ENCODE assay signal across 14 cellular contexts in the genomic region with DNA sequence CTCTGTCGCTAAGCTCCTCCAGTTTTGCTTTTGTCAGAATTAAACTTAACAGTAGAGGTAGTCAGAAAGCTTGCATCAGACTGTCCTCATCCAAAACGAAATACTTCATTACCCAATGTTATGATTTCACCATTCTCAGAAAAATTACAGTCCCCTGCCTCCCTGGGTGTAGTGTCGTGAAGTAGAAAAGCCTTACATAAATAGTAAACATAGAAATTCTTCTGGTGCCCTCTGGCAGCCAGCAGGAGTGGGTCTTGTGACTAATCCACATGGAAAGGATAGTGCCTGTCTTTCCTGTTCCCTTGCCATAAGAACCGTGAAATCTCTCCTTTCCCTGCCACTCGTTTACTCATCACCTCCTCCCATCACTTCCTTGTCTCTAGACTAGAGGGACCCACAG.
DNase-seq lines count a peak whose midpoint lies in the region; ATAC-seq, FAIRE-seq and TF ChIP-seq lines count a peak whose summit lies in the region.
"Had no signal": no experiment of that assay in that cellular context is flagged by ENCODE, and none has a peak within 500 bp of the region (broad histone marks: within the 10 kb centered on the region; RNA-seq: fewer than 3 reads in every experiment).

No MANE protein-coding gene starts in this region.

- no peak overlapping the region for H2AFZ ChIP-seq in astrocyte (ENCODE audit: low read depth, low read length)
- H2AFZ ChIP-seq: parathyroid adenoma had no signal

- no peaks in the 10 kb centered on the region for H4K20me1 ChIP-seq in astrocyte (ENCODE audit: insufficient read depth, low read length)

- TF ChIP-seq CTCF in AG04450 (IDR thresholded peaks at IDR 0.05; ENCODE audit: low read depth, low read length) (no peak), astrocyte (IDR thresholded peaks at IDR 0.05; ENCODE audit: insufficient read depth, low read depth, low read length) (no peak), lower lobe of right lung (IDR thresholded peaks at IDR 0.05) (no peak), WERI-Rb-1 (IDR thresholded peaks at IDR 0.05; ENCODE audit: low read depth, low read length) (no peak)
- no peak for TF ChIP-seq CTCF in CD4-positive, alpha-beta T cell (IDR thresholded peaks at IDR 0.05)

- H3K4me2 ChIP-seq in astrocyte (ENCODE audit: low read length), result peak overlapping the region; percentile 23

- intact Hi-C loops in lower lobe of right lung (cut with DNase I), result no loop called here
- intact Hi-C loops in CD4-positive, alpha-beta T cell (cut with DNase I, micrococcal nuclease), result no loop called here

- no peak for FAIRE-seq in astrocyte (lab: Jason Lieb, UNC)
- FAIRE-seq: GM12878 had no signal

- DNase-seq in AG04450 (ENCODE audit: low read depth, low spot score) (peak; percentile 43), HPDE6-E6E7 (ENCODE audit: extremely low spot score) (peak; percentile 22), astrocyte (ENCODE audit: low read depth) (peak; percentile 23), lower lobe of right lung (no peak), WERI-Rb-1 (no peak)
- DNase-seq in CD4-positive, alpha-beta T cell, result no peak
- DNase-seq: activated CD4-positive, CD25-positive, alpha-beta regulatory T cell treated with anti-CD3 and anti-CD28 coated beads, Interleukin-2, amount 50 U/mL, for 72 hours; activated naive CD4-positive, alpha-beta T cell; islet precursor cell had no signal

- POLR2A ChIA-PET in AG04450 (lab: Yijun Ruan, JAX), result no interaction called here
- POLR2A ChIA-PET in CD4-positive, alpha-beta T cell (lab: Charles Lee), result no interaction called here

- H3K9me3 Mint-ChIP-seq in astrocyte (ENCODE audit: unreplicated experiment), result no peaks in the 10 kb centered on the region
- peaks cover 2% of the 10 kb centered on the region for H3K9me3 Mint-ChIP-seq in CD4-positive, alpha-beta T cell
- no peaks in the 10 kb centered on the region for H3K9me3 Mint-ChIP-seq in activated T-helper 17 cell treated with anti-CD3 and anti-CD28 coated beads, Interleukin-2, amount 50 U/mL, for 72 hours

- no peaks in the 10 kb centered on the region for H3K9me3 ChIP-seq in AG04450 (ENCODE audit: control insufficient read depth, insufficient read depth, low read length)
- H3K9me3 ChIP-seq in astrocyte (ENCODE audit: insufficient read depth, low read depth, low read length), result no peaks in the 10 kb centered on the region
- no peaks in the 10 kb centered on the region for H3K9me3 ChIP-seq in lower lobe of right lung
- no peaks in the 10 kb centered on the region for H3K9me3 ChIP-seq in CD4-positive, alpha-beta T cell (ENCODE audit: control insufficient read depth, low read length)
- no peaks in the 10 kb centered on the region for H3K9me3 ChIP-seq in WERI-Rb-1 (ENCODE audit: severe bottlenecking)

- H3K4me1 ChIP-seq in astrocyte (ENCODE audit: insufficient read depth, low read length) (peaks cover 11% of the 10 kb centered on the region), lower lobe of right lung (peaks cover 15% of the 10 kb centered on the region)
- H3K4me1 ChIP-seq: parathyroid adenoma had no signal

- H3K36me3 Mint-ChIP-seq in astrocyte (ENCODE audit: low read depth, unreplicated experiment), result peaks cover 4% of the 10 kb centered on the region
- peaks cover 4% of the 10 kb centered on the region for H3K36me3 Mint-ChIP-seq in CD4-positive, alpha-beta T cell (ENCODE audit: low read depth)
- peaks cover 6% of the 10 kb centered on the region for H3K36me3 Mint-ChIP-seq in activated T-helper 17 cell treated with anti-CD3 and anti-CD28 coated beads, Interleukin-2, amount 50 U/mL, for 72 hours (ENCODE audit: low read depth)

- H3K4me1 Mint-ChIP-seq in astrocyte (ENCODE audit: low read depth, unreplicated experiment), result peaks cover 23% of the 10 kb centered on the region
- no peaks in the 10 kb centered on the region for H3K4me1 Mint-ChIP-seq in CD4-positive, alpha-beta T cell (ENCODE audit: low read depth)
- H3K4me1 Mint-ChIP-seq in activated T-helper 17 cell treated with anti-CD3 and anti-CD28 coated beads, Interleukin-2, amount 50 U/mL, for 72 hours, result no peaks in the 10 kb centered on the region

- no peaks in the 10 kb centered on the region for H3K27me3 Mint-ChIP-seq in astrocyte (ENCODE audit: low read depth, unreplicated experiment)
- H3K27me3 Mint-ChIP-seq in CD4-positive, alpha-beta T cell, result no peaks in the 10 kb centered on the region
- H3K27me3 Mint-ChIP-seq in activated T-helper 17 cell treated with anti-CD3 and anti-CD28 coated beads, Interleukin-2, amount 50 U/mL, for 72 hours, result no peaks in the 10 kb centered on the region

- no peak overlapping the region for H3K4me3 Mint-ChIP-seq in astrocyte (ENCODE audit: unreplicated experiment)
- no peak overlapping the region for H3K4me3 Mint-ChIP-seq in CD4-positive, alpha-beta T cell
- no peak overlapping the region for H3K4me3 Mint-ChIP-seq in activated T-helper 17 cell treated with anti-CD3 and anti-CD28 coated beads, Interleukin-2, amount 50 U/mL, for 72 hours

- CTCF ChIA-PET in AG04450 (lab: Charles Lee), result interaction anchor here (1.3 to 4.1 kb wide), 5 partner anchors 13 to 334 kb away, joined by 3 to 28 read pairs (median 7); no protein-coding TSS in a partner anchor
- CTCF ChIA-PET in CD4-positive, alpha-beta T cell (lab: Charles Lee), result no interaction called here

- no peak overlapping the region for H3K9ac ChIP-seq in astrocyte (ENCODE audit: low read length)
- H3K9ac ChIP-seq: parathyroid adenoma had no signal

- no peaks in the 10 kb centered on the region for H3K79me2 ChIP-seq in astrocyte (ENCODE audit: insufficient read depth, low read length)
- H3K79me2 ChIP-seq: parathyroid adenoma had no signal

- H3K4me3 ChIP-seq in AG04450 (ENCODE audit: low read depth, low read length) (no peak overlapping the region), astrocyte (ENCODE audit: insufficient read depth, low read depth, low read length) (no peak overlapping the region), lower lobe of right lung (no peak overlapping the region), WERI-Rb-1 (ENCODE audit: low read depth, low read length) (no peak overlapping the region)
- H3K4me3 ChIP-seq: GM12878 had no signal

- H3K27ac Mint-ChIP-seq in astrocyte (ENCODE audit: unreplicated experiment), result peak overlapping the region; percentile 23
- no peak overlapping the region for H3K27ac Mint-ChIP-seq in CD4-positive, alpha-beta T cell
- H3K27ac Mint-ChIP-seq in activated T-helper 17 cell treated with anti-CD3 and anti-CD28 coated beads, Interleukin-2, amount 50 U/mL, for 72 hours, result no peak overlapping the region

- H3K27ac ChIP-seq in AG04450 (ENCODE audit: low read depth, low read length), result peak overlapping the region; percentile 54
- no peak overlapping the region for H3K27ac ChIP-seq in astrocyte (ENCODE audit: low read depth, low read length)
- H3K27ac ChIP-seq in lower lobe of right lung, result peak overlapping the region; percentile 15
- H3K27ac ChIP-seq in CD4-positive, alpha-beta T cell (ENCODE audit: low read depth, low read length), result no peak overlapping the region
- H3K27ac ChIP-seq in WERI-Rb-1, result no peak overlapping the region
- H3K27ac ChIP-seq: C4-2B, parathyroid adenoma had no signal

- H3K36me3 ChIP-seq in astrocyte (ENCODE audit: insufficient read depth, low read length) (no peaks in the 10 kb centered on the region), lower lobe of right lung (peaks cover 5% of the 10 kb centered on the region), WERI-Rb-1 (no peaks in the 10 kb centered on the region)

- ATAC-seq in lower lobe of right lung (peak; percentile 64 to 87), HG03280 (IDR thresholded peaks at IDR 0.05; ENCODE audit: unreplicated experiment) (no peak)
- ATAC-seq in CD4-positive, alpha-beta T cell (ENCODE audit: poor library complexity), result no peak
- ATAC-seq in activated T-helper 17 cell treated with anti-CD3 and anti-CD28 coated beads, Interleukin-2, amount 50 U/mL, for 72 hours (replicated peaks), result no peak
- ATAC-seq: GM12878 had no signal

- no peaks in the 10 kb centered on the region for H3K27me3 ChIP-seq in AG04450 (ENCODE audit: control insufficient read depth, insufficient read depth, low read length)
- H3K27me3 ChIP-seq in astrocyte (ENCODE audit: insufficient read depth, low read length), result no peaks in the 10 kb centered on the region
- H3K27me3 ChIP-seq in lower lobe of right lung (ENCODE audit: low read depth), result no peaks in the 10 kb centered on the region
- no peaks in the 10 kb centered on the region for H3K27me3 ChIP-seq in CD4-positive, alpha-beta T cell (ENCODE audit: control insufficient read depth, insufficient read depth, low read length)
- H3K27me3 ChIP-seq in WERI-Rb-1 (ENCODE audit: insufficient read depth, low read depth, severe bottlenecking), result no peaks in the 10 kb centered on the region

Comparison
In these comparisons a context has a peak if more than half of its experiments do, and no peak if none do; other contexts are left out.
1. DNase-seq: peak in AG04450 (single experiment), HPDE6-E6E7 (single experiment) and astrocyte (single experiment); none in lower lobe of right lung (single experiment), CD4-positive, alpha-beta T cell (0 of 10) and WERI-Rb-1 (single experiment).
2. H3K27ac ChIP-seq: peak in AG04450 (single experiment) and lower lobe of right lung (single experiment); none in astrocyte (single experiment), CD4-positive, alpha-beta T cell (single experiment) and WERI-Rb-1 (single experiment).
3. ATAC-seq: peak in lower lobe of right lung (2 of 2); none in HG03280 (single experiment), CD4-positive, alpha-beta T cell (single experiment) and activated T-helper 17 cell treated with anti-CD3 and anti-CD28 coated beads, Interleukin-2, amount 50 U/mL, for 72 hours (single experiment).